In genomic region chr11:995058-995751, GRCh38 we compare ENCODE assay signal across 12 cellular contexts. TPM values are rescaled to one million over a fixed set of nuclear protein-coding genes. Genes with fewer than 3 reads are reported as not detected.
DNase-seq lines count a peak whose midpoint lies in the region; ATAC-seq and TF ChIP-seq lines count a peak whose summit lies in the region.
"Had no signal": no experiment of that assay in that cellular context is flagged by ENCODE, and none has a peak within 500 bp of the region (broad histone marks: within the 10 kb centered on the region; RNA-seq: fewer than 3 reads in every experiment).

No MANE protein-coding gene starts in this region.

- no peaks in the 10 kb centered on the region for H3K27me3 ChIP-seq in CD8-positive, alpha-beta T cell (ENCODE audit: insufficient read depth, low read length)

- H3K27ac Mint-ChIP-seq in CD8-positive, alpha-beta T cell: peak overlapping the region; percentile 75
- H3K27ac Mint-ChIP-seq in T-helper 17 cell (peak overlapping the region; percentile 66), immature natural killer cell (peak overlapping the region; percentile 54 to 87 (median 70))

- no peak for TF ChIP-seq CTCF in CD8-positive, alpha-beta T cell (IDR thresholded peaks at IDR 0.05)

- H3K4me3 ChIP-seq in CD8-positive, alpha-beta T cell (ENCODE audit: low read depth, low read length): no peak overlapping the region

- ATAC-seq in CD8-positive, alpha-beta T cell: no peak
- ATAC-seq in T-helper 17 cell (no peak), HG02610 (IDR thresholded peaks at IDR 0.05; ENCODE audit: unreplicated experiment) (no peak), GM21423 (IDR thresholded peaks at IDR 0.05; ENCODE audit: unreplicated experiment) (no peak), GM21529 (IDR thresholded peaks at IDR 0.05; ENCODE audit: unreplicated experiment) (no peak)

- POLR2A ChIA-PET in CD8-positive, alpha-beta T cell (lab: Charles Lee): no interaction called here

- H3K36me3 Mint-ChIP-seq in CD8-positive, alpha-beta T cell: peaks cover 55% of the 10 kb centered on the region
- H3K36me3 Mint-ChIP-seq in T-helper 17 cell (ENCODE audit: low read depth) (peaks cover 3% of the 10 kb centered on the region), immature natural killer cell (peaks cover 4 to 8% (median 7%) of the 10 kb centered on the region in 3 donors)

- H3K36me3 ChIP-seq in CD8-positive, alpha-beta T cell (ENCODE audit: insufficient read depth, low read length): peaks cover 18% of the 10 kb centered on the region

- H3K9me3 Mint-ChIP-seq in CD8-positive, alpha-beta T cell: no peaks in the 10 kb centered on the region
- no peaks in the 10 kb centered on the region for H3K9me3 Mint-ChIP-seq in immature natural killer cell

- DNase-seq in 8988T (peak; percentile 85), T-helper 17 cell (no peak), immature natural killer cell (no peak), inferior parietal cortex (ENCODE audit: extremely low spot score) (no peak)
- DNase-seq in CD8-positive, alpha-beta T cell: no peak
- DNase-seq: NCI-H1105 treated with DMSO at 0.1 percent for 48 hours; stimulated activated CD4-positive, alpha-beta T cell treated with anti-CD3 and anti-CD28 coated beads, Interleukin-4, amount 100 ng/mL, for 4 hours had no signal

- intact Hi-C loops in CD8-positive, alpha-beta T cell (cut with DNase I, micrococcal nuclease): no loop called here

- H3K4me3 Mint-ChIP-seq in CD8-positive, alpha-beta T cell: no peak overlapping the region
- H3K4me3 Mint-ChIP-seq in T-helper 17 cell: no peak overlapping the region
- H3K4me3 Mint-ChIP-seq in immature natural killer cell: peak overlapping the region in 2 of 5 donors; percentile 15 to 43

- H3K27ac ChIP-seq in CD8-positive, alpha-beta T cell (ENCODE audit: low read depth, low read length): no peak overlapping the region

- CTCF ChIA-PET in CD8-positive, alpha-beta T cell (lab: Charles Lee): no interaction called here

- peaks cover 13% of the 10 kb centered on the region for H3K4me1 Mint-ChIP-seq in CD8-positive, alpha-beta T cell (ENCODE audit: low read depth)
- H3K4me1 Mint-ChIP-seq in T-helper 17 cell (peaks cover 13% of the 10 kb centered on the region), immature natural killer cell (peaks cover 22 to 26% of the 10 kb centered on the region in 2 donors)

- H3K27me3 Mint-ChIP-seq in CD8-positive, alpha-beta T cell (ENCODE audit: low read depth): no peaks in the 10 kb centered on the region
- H3K27me3 Mint-ChIP-seq in T-helper 17 cell: no peaks in the 10 kb centered on the region
- H3K27me3 Mint-ChIP-seq in immature natural killer cell (ENCODE audit: low read depth in 3 of 3): peaks cover 0 to 8% (median 2%) of the 10 kb centered on the region in 3 donors

- H3K9me3 ChIP-seq in CD8-positive, alpha-beta T cell (ENCODE audit: low read length): no peaks in the 10 kb centered on the region
- H3K9me3 ChIP-seq in T-helper 17 cell (ENCODE audit: control insufficient read depth, low read length, poor library complexity, severe bottlenecking): no peaks in the 10 kb centered on the region

- no peaks in the 10 kb centered on the region for H3K4me1 ChIP-seq in CD8-positive, alpha-beta T cell (ENCODE audit: insufficient read depth, low read length)

RNA-seq across cellular contexts. Expression of gene MUC6, which starts 41.3 kb away (rescaled TPM):
- total RNA-seq in CD8-positive, alpha-beta T cell: not detected
- not detected for total RNA-seq in T-helper 17 cell
- polyA plus RNA-seq in immature natural killer cell: not detected
- total RNA-seq: mesenteric fat pad, renal cortical epithelial cell had no signal
